In genomic region chr11:64229959-64230208, GRCh38 we compare ENCODE assay signal across 8 cellular contexts. TPM values are rescaled to one million over a fixed set of nuclear protein-coding genes. Genes with fewer than 3 reads are reported as not detected.
A peak's percentile ranks its signal among the peaks of the same experiment; 100 is the strongest.
DNase-seq lines count a peak whose midpoint lies in the region; ATAC-seq and TF ChIP-seq lines count a peak whose summit lies in the region.

No MANE protein-coding gene starts in this region.

- peak overlapping the region; percentile 96 for H3K4me3 ChIP-seq in AG09309 (ENCODE audit: control insufficient read depth, low read depth, low read length)
- H3K4me3 ChIP-seq in Loucy (ENCODE audit: low read length, poor library complexity, severe bottlenecking) = peak overlapping the region; percentile 86
- H3K4me3 ChIP-seq in duodenal mucosa (ENCODE audit: low read depth in 1 of 2, low read length in 2 of 2) = peak overlapping the region; percentile 83 to 86

- H3K27me3 Mint-ChIP-seq in natural killer cell (ENCODE audit: low read depth in 2 of 2) = no peaks in the 10 kb centered on the region

- H3F3A ChIP-seq in Loucy (ENCODE audit: low read depth) = peaks cover 6% of the 10 kb centered on the region; the same call in 1 of the 2 replicates

- H3K9ac ChIP-seq in Loucy (ENCODE audit: low read depth, low read length, poor library complexity, severe bottlenecking) (peak overlapping the region; percentile 80), duodenal mucosa (ENCODE audit: low read depth in 1 of 2, low read length in 2 of 2) (peak overlapping the region; percentile 66 to 90)

- no peaks in the 10 kb centered on the region for H3K9me2 ChIP-seq in Loucy (replicated peaks; ENCODE audit: low read depth, low read length)

- no peaks in the 10 kb centered on the region for H3K9me3 Mint-ChIP-seq in natural killer cell

- H3K4me2 ChIP-seq in Loucy (ENCODE audit: low read depth, low read length, poor library complexity, severe bottlenecking) = peak overlapping the region; percentile 81

- H2AFZ ChIP-seq in Loucy (ENCODE audit: low read length) = 0 out of 2 replicates have a peak overlapping the region, but pooled peaks have one; percentile 16

- peak overlapping the region; percentile 94 for H3K4me3 Mint-ChIP-seq in natural killer cell

- H4K20me1 ChIP-seq in Loucy (ENCODE audit: insufficient read depth, low read length, poor library complexity, severe bottlenecking) = peaks cover 30% of the 10 kb centered on the region

- intact Hi-C loops in natural killer cell (cut with micrococcal nuclease) = loop anchor here (1.0 kb wide), 4 partner anchors 11 to 44 kb away; partner anchors contain the start of genes FKBP2 and STIP1

- H3K27ac Mint-ChIP-seq in natural killer cell = peak overlapping the region; percentile 93 to 97

- no peak for DNase-seq in AG09309 (ENCODE audit: low read depth)
- no peak for DNase-seq in natural killer cell
- no peak for DNase-seq in C1 segment of cervical spinal cord (lab: John Stamatoyannopoulos, UW)
- DNase-seq in stimulated activated CD4-positive, alpha-beta T cell treated with anti-CD3 and anti-CD28 coated beads, Interleukin-12 subunit alpha, Interleukin-12 subunit beta, amount 100 ng/mL, for 4 hours = no peak

- H3K36me3 ChIP-seq in Loucy (ENCODE audit: insufficient read depth, low read length) = no peaks in the 10 kb centered on the region
- no peaks in the 10 kb centered on the region for H3K36me3 ChIP-seq in duodenal mucosa (ENCODE audit: control insufficient read depth in 1 of 2, insufficient read depth in 2 of 2, low read length in 2 of 2)

- ATAC-seq in natural killer cell (no peak), HG02763 (IDR thresholded peaks at IDR 0.05; ENCODE audit: unreplicated experiment) (no peak), GM18520 (IDR thresholded peaks at IDR 0.05; ENCODE audit: unreplicated experiment) (no peak)

- H3K27ac ChIP-seq in duodenal mucosa (ENCODE audit: low read depth, low read length) = peak overlapping the region; percentile 84

- no peaks in the 10 kb centered on the region for H3K36me3 Mint-ChIP-seq in natural killer cell

- H3K4me1 ChIP-seq in Loucy (ENCODE audit: insufficient read depth, low read length, poor library complexity, severe bottlenecking) (peaks cover 24% of the 10 kb centered on the region), duodenal mucosa (ENCODE audit: control insufficient read depth in 1 of 2, insufficient read depth in 2 of 2, low read length in 2 of 2) (peaks cover 42 to 61% of the 10 kb centered on the region in 2 donors)

- no peaks in the 10 kb centered on the region for H3K9me3 ChIP-seq in Loucy (ENCODE audit: insufficient read depth, low read depth, low read length)
- H3K9me3 ChIP-seq in duodenal mucosa (ENCODE audit: control insufficient read depth in 1 of 2, low read length in 2 of 2) = no peaks in the 10 kb centered on the region

- H3K79me2 ChIP-seq in Loucy (ENCODE audit: insufficient read depth, low read length) = peaks cover 37% of the 10 kb centered on the region

- H3K27me3 ChIP-seq in Loucy (ENCODE audit: insufficient read depth, low read length, poor library complexity, severe bottlenecking) (no peaks in the 10 kb centered on the region), duodenal mucosa (ENCODE audit: control insufficient read depth in 1 of 2, insufficient read depth in 2 of 2, low read length in 2 of 2) (no peaks in the 10 kb centered on the region)

- peaks cover 23 to 49% of the 10 kb centered on the region in 2 donors for H3K4me1 Mint-ChIP-seq in natural killer cell

- TF ChIP-seq CTCF in AG09309 (IDR thresholded peaks at IDR 0.05; ENCODE audit: control insufficient read depth, insufficient read depth, low read depth, low read length, missing control alignments) = no peak
- TF ChIP-seq CTCF in Loucy (conservative IDR thresholded peaks at IDR 0.05; ENCODE audit: low read length) = no peak
- no peak for TF ChIP-seq CTCF in natural killer cell (IDR thresholded peaks at IDR 0.05)

RNA-seq across cellular contexts. Expression of gene DNAJC4, which starts 0.5 kb away (rescaled TPM):
- 10 to 100 TPM; 45.0 to 47.0 (median 46.6) TPM for total RNA-seq in natural killer cell

RNA-seq across cellular contexts. Expression of gene NUDT22, which starts 3.8 kb away (rescaled TPM):
- 10 to 100 TPM; 59.1 to 79.1 (median 74.8) TPM for total RNA-seq in natural killer cell

RNA-seq across cellular contexts. Expression of gene TRPT1, which starts 3.9 kb away (rescaled TPM):
- total RNA-seq in natural killer cell = 10 to 100 TPM; 22.7 to 30.8 (median 28.5) TPM

RNA-seq across cellular contexts. Expression of gene VEGFB, which starts 4.5 kb away (rescaled TPM):
- 10 to 100 TPM; 30.7 to 38.7 (median 37.3) TPM for total RNA-seq in natural killer cell

RNA-seq across cellular contexts. Expression of gene FKBP2, which starts 11.0 kb away (rescaled TPM):
- total RNA-seq in natural killer cell = 10 to 100 TPM; 26.4 to 39.3 (median 30.3) TPM
